In genomic region chr3:183635431-183636220, GRCh38 we compare ENCODE assay signal across 8 cellular contexts. TPM values are rescaled to one million over a fixed set of nuclear protein-coding genes. Genes with fewer than 3 reads are reported as not detected.
A peak's percentile ranks its signal among the peaks of the same experiment; 100 is the strongest.
DNase-seq lines count a peak whose midpoint lies in the region; TF ChIP-seq lines count a peak whose summit lies in the region.

Gene KLHL24 (plus strand): TSS chr3:183635623. CDS start chr3:183650357, 14,734 bp downstream.

- H3K79me2 ChIP-seq in H9 (ENCODE audit: insufficient read depth, low read length), result no peaks in the 10 kb centered on the region; the same call in 1 of the 2 replicates
- peaks cover 36% of the 10 kb centered on the region for H3K79me2 ChIP-seq in neural cell (replicated peaks; ENCODE audit: insufficient read depth, low read length)

- DNase-seq in ELR (ENCODE audit: low read depth) (peak; percentile 93), H9 (peak; percentile 95), M059J (ENCODE audit: low read depth) (peak; percentile 95), SHP77 (lab: John Stamatoyannopoulos, UW) (peak; percentile 88 to 91), activated gamma-delta T cell (lab: John Stamatoyannopoulos, UW) (peak; percentile 74), fibroblast of the conjunctiva (ENCODE audit: low read depth) (peak; percentile 82), stomach (peak; percentile 94)

- H4K8ac ChIP-seq in H9 (replicated peaks; ENCODE audit: insufficient read length, low read depth, low read length), result no peak within 1 kb of the TSS

- H2BK20ac ChIP-seq in H9 (ENCODE audit: low read depth, low read length, poor library complexity, severe bottlenecking), result no peak within 1 kb of the TSS

- H3K36me3 ChIP-seq in neural cell (ENCODE audit: insufficient read depth, low read length) (no peaks in the 10 kb centered on the region), stomach (no peaks in the 10 kb centered on the region)

- H3K27me3 Mint-ChIP-seq in H9 (ENCODE audit: low read depth), result no peaks in the 10 kb centered on the region

- WGBS in H9 (ENCODE audit: extremely low coverage, insufficient read length, low lambda C conversion rate), result no CpG with 5 or more reads among the region's 76 CpGs
- WGBS in stomach, 5 donors, result 0 to 3% (median 1%) methylated on average over 20 to 76 of the region's 76 CpGs

- H3K4me3 ChIP-seq in neural cell (ENCODE audit: low read length) (peak within 1 kb of the TSS; percentile 99), stomach (peak within 1 kb of the TSS; percentile 75 to 94 (median 90))

- no peak within 1 kb of the TSS for H2AK5ac ChIP-seq in H9 (ENCODE audit: insufficient read length, low read length)

- no peaks in the 10 kb centered on the region for H3K4me1 ChIP-seq in H9 (ENCODE audit: insufficient read depth, low read length)
- H3K4me1 ChIP-seq in stomach, result peaks cover 24 to 43% (median 30%) of the 10 kb centered on the region in 4 donors

- H3K27me3 ChIP-seq in H9 (ENCODE audit: insufficient read depth, low read length) (no peaks in the 10 kb centered on the region), neural cell (ENCODE audit: insufficient read depth, low read depth, low read length) (no peaks in the 10 kb centered on the region), stomach (no peaks in the 10 kb centered on the region)

- H3K27ac Mint-ChIP-seq in H9, result peak within 1 kb of the TSS; percentile 82 to 93 (median 89); a peak in 4 of 7 replicates

- H2BK5ac ChIP-seq in H9 (ENCODE audit: insufficient read length, low read length), result no peak within 1 kb of the TSS

- no peaks in the 10 kb centered on the region for H3K79me1 ChIP-seq in H9 (ENCODE audit: insufficient read depth, low read depth, low read length, poor library complexity, severe bottlenecking)

- no peaks in the 10 kb centered on the region for H3K23me2 ChIP-seq in H9 (ENCODE audit: insufficient read length, low read depth, low read length, poor library complexity, severe bottlenecking)

- H3K36me3 Mint-ChIP-seq in H9 (ENCODE audit: insufficient read depth in 1 of 3, low read depth in 3 of 3), result peaks cover 0 to 8% (median 0%) of the 10 kb centered on the region in 3 experiments; a peak in 1 of 7 replicates

- TF ChIP-seq CTCF in H9 (conservative IDR thresholded peaks at IDR 0.05) (peak; percentile 11; the same call in 1 of the 3 replicates), neural cell (IDR thresholded peaks at IDR 0.05; ENCODE audit: poor library complexity, severe bottlenecking) (peak; percentile 19), stomach (IDR thresholded peaks at IDR 0.05) (no peak)

- H3K14ac ChIP-seq in H9 (ENCODE audit: insufficient read depth, low read length), result peak within 1 kb of the TSS; percentile 94

- H3K4me2 ChIP-seq in H9 (ENCODE audit: insufficient read depth, insufficient read length, low read length) (peak within 1 kb of the TSS; percentile 72), neural cell (ENCODE audit: low read length) (peak within 1 kb of the TSS; percentile 68)

- no peak within 1 kb of the TSS for H2BK120ac ChIP-seq in H9 (ENCODE audit: low read depth, low read length, poor library complexity, severe bottlenecking)

- TF ChIP-seq POLR2A in stomach (IDR thresholded peaks at IDR 0.05), result peak in 2 of 4 donors; percentile 93 to 98

- H3K56ac ChIP-seq in H9 (ENCODE audit: insufficient read length, low read depth, low read length), result no peak within 1 kb of the TSS

- no peak within 1 kb of the TSS for H4K5ac ChIP-seq in H9 (ENCODE audit: insufficient read length, low read depth, low read length)

- TF ChIP-seq RAD21 in neural cell (conservative IDR thresholded peaks at IDR 0.05), result no peak

- H4K91ac ChIP-seq in H9 (ENCODE audit: insufficient read length, low read depth, low read length), result no peak within 1 kb of the TSS

- peaks cover 6 to 8% of the 10 kb centered on the region in 2 experiments; a peak in 3 of 4 replicates for H3K4me1 Mint-ChIP-seq in H9

- peak; percentile 63 for TF ChIP-seq EP300 in neural cell (conservative IDR thresholded peaks at IDR 0.05; ENCODE audit: poor library complexity, severe bottlenecking)
- no peak for TF ChIP-seq EP300 in stomach (IDR thresholded peaks at IDR 0.05)

- H3K23ac ChIP-seq in H9 (ENCODE audit: insufficient read length, low read depth, low read length), result no peak within 1 kb of the TSS

- intact Hi-C loops in stomach (cut with DNase I; ENCODE audit: low total_unique reads), result no loop called here

- peak within 1 kb of the TSS; percentile 82 for H3K18ac ChIP-seq in H9 (ENCODE audit: insufficient read length, low read depth, low read length)

- H3K9me3 Mint-ChIP-seq in H9, result no peaks in the 10 kb centered on the region

- H4K20me1 ChIP-seq in H9 (ENCODE audit: control insufficient read depth, insufficient read depth, insufficient read length) (no peaks in the 10 kb centered on the region), neural cell (ENCODE audit: insufficient read depth) (peaks cover 17% of the 10 kb centered on the region)

- no peak within 1 kb of the TSS for H3T11ph ChIP-seq in H9 (ENCODE audit: low read length)

- H3K9me3 ChIP-seq in H9 (ENCODE audit: control insufficient read depth, low read depth, low read length) (no peaks in the 10 kb centered on the region), neural cell (ENCODE audit: low read length) (no peaks in the 10 kb centered on the region), stomach (no peaks in the 10 kb centered on the region)

- H2AFZ ChIP-seq in H9 (ENCODE audit: low read length), result peak within 1 kb of the TSS; percentile 74
- H2AFZ ChIP-seq in neural cell (ENCODE audit: low read depth, low read length), result peak within 1 kb of the TSS; percentile 94

- H2BK15ac ChIP-seq in H9 (ENCODE audit: low read depth, low read length), result no peak within 1 kb of the TSS

- H2BK12ac ChIP-seq in H9 (ENCODE audit: insufficient read length, low read depth, low read length), result no peak within 1 kb of the TSS

- peaks cover 7% of the 10 kb centered on the region for H3F3A ChIP-seq in neural cell (ENCODE audit: insufficient read depth, low read length, poor library complexity, severe bottlenecking)

- H3K27ac ChIP-seq in H9 (ENCODE audit: insufficient read length, low read depth, low read length) (no peak within 1 kb of the TSS), neural cell (ENCODE audit: low read length) (peak within 1 kb of the TSS; percentile 99), stomach (peak within 1 kb of the TSS; percentile 97 to 99 (median 98))

- peak within 1 kb of the TSS; percentile 92 for H3K9ac ChIP-seq in H9 (ENCODE audit: extremely low read depth, insufficient read length, low read length)
- H3K9ac ChIP-seq in neural cell (ENCODE audit: low read length), result peak within 1 kb of the TSS; percentile 100

- H3K9me2 ChIP-seq in neural cell (ENCODE audit: insufficient read depth, low read length), result no peaks in the 10 kb centered on the region

- no peak within 1 kb of the TSS for H3K4ac ChIP-seq in H9 (ENCODE audit: low read depth, low read length)

- peak within 1 kb of the TSS; percentile 85 to 89 for H3K4me3 Mint-ChIP-seq in H9

TF ChIP-seq in neural cell, 6 proteins besides CTCF, POLR2A, EP300 and RAD21:
- peak; percentile 82 for TF ChIP-seq TAF1 (IDR thresholded peaks at IDR 0.05; ENCODE audit: low read depth)
- TF ChIP-seq POLR2AphosphoS5 (IDR thresholded peaks at IDR 0.05), result peak; percentile 100
- peak; percentile 60 for TF ChIP-seq MXI1 (conservative IDR thresholded peaks at IDR 0.05; ENCODE audit: poor library complexity, severe bottlenecking)
- TF ChIP-seq EZH2 (IDR thresholded peaks at IDR 0.05; ENCODE audit: borderline replicate concordance, insufficient read depth, low read length, poor library complexity, severe bottlenecking), result no peak
- TF ChIP-seq SMC3 (conservative IDR thresholded peaks at IDR 0.05; ENCODE audit: poor library complexity), result peak; percentile 46
- TF ChIP-seq REST (IDR thresholded peaks at IDR 0.05; ENCODE audit: borderline replicate concordance), result peak; percentile 90

RNA-seq across cellular contexts. Expression of gene KLHL24, which starts in this region (rescaled TPM):
- total RNA-seq in H9 (2021), result 17.2 and 17.7 TPM in 2 replicates
- 15.1 and 35.6 TPM in 2 replicates for total RNA-seq in M059J (2014; rRNA removed; shearing (Covaris generic))
- 86.1 and 92.1 TPM in 2 replicates for polyA plus RNA-seq in neural cell
- polyA minus RNA-seq in neural cell, result 352 and 354 TPM in 2 replicates
- total RNA-seq in stomach, result 100 to 1,000 TPM in 1 of 5 donors, 10 to 100 TPM in 4; 25.5 to 186 (median 49.1) TPM
- 10 to 100 TPM in 1 of 3 donors, 1 to 10 TPM in 2; 5.2 to 11.8 (median 8.0) TPM for polyA plus RNA-seq in stomach

Comparison
In these comparisons a context has a peak if more than half of its experiments do, and no peak if none do; other contexts are left out.
1. CTCF ChIP-seq: peak in H9 (single experiment) and neural cell (single experiment); none in stomach (0 of 7).
2. Peak in every context shown above with its lines, with median percentiles within 50 percentile points of each other: DNase-seq.